ENCODE assay signal across 8 cellular contexts in the genomic region with DNA sequence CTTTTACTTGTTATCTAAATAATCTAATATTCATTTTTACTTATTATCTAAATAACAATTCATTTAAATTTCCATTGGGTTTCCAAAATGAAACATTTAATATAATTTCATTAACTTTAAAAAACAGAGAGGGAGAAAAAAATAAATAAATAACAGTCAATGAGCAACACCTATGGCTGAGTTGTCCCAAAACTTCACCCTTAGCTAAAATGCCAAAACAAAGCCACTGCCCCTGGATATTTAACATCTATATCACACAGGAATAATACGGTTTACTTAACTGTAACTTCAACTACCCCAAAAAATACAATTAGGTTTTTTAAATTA. TPM values are rescaled to one million over a fixed set of nuclear protein-coding genes. Genes with fewer than 3 reads are reported as not detected.
A peak's percentile ranks its signal among the peaks of the same experiment; 100 is the strongest.
DNase-seq lines count a peak whose midpoint lies in the region; ATAC-seq and TF ChIP-seq lines count a peak whose summit lies in the region.

No MANE protein-coding gene starts in this region.

- DNase-seq in left ventricle myocardium inferior (no peak), right cardiac atrium (no peak), astrocyte of the spinal cord (ENCODE audit: low read depth, low spot score) (no peak), mucosa of descending colon (no peak), kidney glomerular epithelial cell (lab: John Stamatoyannopoulos, UW) (no peak), AML-193 (lab: John Stamatoyannopoulos, UW) (no peak), cardiac septum (ENCODE audit: low spot score) (no peak)

- peak overlapping the region; percentile 73 for H3K27ac ChIP-seq in left ventricle myocardium inferior (replicated peaks)
- H3K27ac ChIP-seq in right cardiac atrium (ENCODE audit: low read length): no peak overlapping the region
- H3K27ac ChIP-seq in urinary bladder (ENCODE audit: low read depth): peak overlapping the region; percentile 73

- H3K27me3 ChIP-seq in left ventricle myocardium inferior (ENCODE audit: low read depth) (no peaks in the 10 kb centered on the region), right cardiac atrium (ENCODE audit: control insufficient read depth, insufficient read depth) (no peaks in the 10 kb centered on the region)

- H3K4me3 ChIP-seq in left ventricle myocardium inferior (peak overlapping the region; percentile 39), right cardiac atrium (ENCODE audit: low read length) (no peak overlapping the region), astrocyte of the spinal cord (ENCODE audit: low read depth, low read length) (peak overlapping the region; percentile 17), mucosa of descending colon (peak overlapping the region; percentile 23), urinary bladder (ENCODE audit: low read depth, low read length) (no peak overlapping the region)

- in situ Hi-C loops in astrocyte of the spinal cord (cut with HindIII; ENCODE audit: low sequenced_read_pairs): no loop called here

- H3K4me1 ChIP-seq in left ventricle myocardium inferior: peaks cover 91% of the 10 kb centered on the region
- peaks cover under 1% of the 10 kb centered on the region for H3K4me1 ChIP-seq in right cardiac atrium (ENCODE audit: control insufficient read depth, insufficient read depth, low read length)
- H3K4me1 ChIP-seq in mucosa of descending colon (ENCODE audit: low read depth): peaks cover 35% of the 10 kb centered on the region
- no peaks in the 10 kb centered on the region for H3K4me1 ChIP-seq in urinary bladder (ENCODE audit: insufficient read depth)

- H3K36me3 ChIP-seq in left ventricle myocardium inferior: no peaks in the 10 kb centered on the region
- H3K36me3 ChIP-seq in mucosa of descending colon (ENCODE audit: low read depth): no peaks in the 10 kb centered on the region
- no peaks in the 10 kb centered on the region for H3K36me3 ChIP-seq in urinary bladder (ENCODE audit: insufficient read depth)

- TF ChIP-seq CTCF in left ventricle myocardium inferior (IDR thresholded peaks at IDR 0.05; ENCODE audit: borderline replicate concordance): no peak
- no peak for TF ChIP-seq CTCF in astrocyte of the spinal cord (IDR thresholded peaks at IDR 0.05; ENCODE audit: low read depth, low read length)
- TF ChIP-seq CTCF in mucosa of descending colon (IDR thresholded peaks at IDR 0.05): no peak

- ATAC-seq in right cardiac atrium (no peak), mucosa of descending colon (no peak)

- H3K9me3 ChIP-seq in left ventricle myocardium inferior (replicated peaks) (no peaks in the 10 kb centered on the region), right cardiac atrium (ENCODE audit: control insufficient read depth, low read length) (no peaks in the 10 kb centered on the region), mucosa of descending colon (no peaks in the 10 kb centered on the region)

- intact Hi-C loops in left ventricle myocardium inferior (cut with micrococcal nuclease): no loop called here
- intact Hi-C loops in right cardiac atrium (cut with DNase I): no loop called here
- intact Hi-C loops in mucosa of descending colon (cut with DNase I, micrococcal nuclease): loop anchor here in 1 of 2 donors (5.0 kb wide), 1 partner anchor 39 kb away; no protein-coding TSS in a partner anchor
- intact Hi-C loops in cardiac septum (cut with DNase I): no loop called here

- WGBS in right cardiac atrium: 87% methylated on average over 1 of the region's 1 CpG
- WGBS in urinary bladder: 86% methylated on average over 1 of the region's 1 CpG

RNA-seq across cellular contexts. Expression of a gene that starts 0.6 kb away (rescaled TPM):
- total RNA-seq in left ventricle myocardium inferior (31.1 TPM), right cardiac atrium (10 to 100 TPM; 41.3 to 57.1 (median 45.6) TPM), mucosa of descending colon (100 to 1,000 TPM in 1 of 3 donors, 10 to 100 TPM in 2; 80.2 to 111 (median 96.8) TPM), urinary bladder (83.9 TPM), cardiac septum (36.6 TPM)
- polyA plus RNA-seq in right cardiac atrium (16.6 TPM), urinary bladder (57.4 TPM)

RNA-seq across cellular contexts. Expression of a gene that starts 42.8 kb away (rescaled TPM):
- 22.6 TPM for total RNA-seq in left ventricle myocardium inferior
- total RNA-seq in right cardiac atrium: 10 to 100 TPM; 16.6 to 18.6 (median 16.9) TPM
- 21.0 TPM for polyA plus RNA-seq in right cardiac atrium
- 10 to 100 TPM in 1 of 3 donors, 1 to 10 TPM in 2; 6.4 to 11.4 (median 6.4) TPM for total RNA-seq in mucosa of descending colon
- 14.5 TPM for total RNA-seq in urinary bladder
- 14.5 TPM for polyA plus RNA-seq in urinary bladder
- total RNA-seq in cardiac septum: 18.1 TPM

Comparison
In these comparisons a context has a peak if more than half of its experiments do, and no peak if none do; other contexts are left out.
1. H3K4me3 ChIP-seq: peak in left ventricle myocardium inferior (single experiment), astrocyte of the spinal cord (single experiment) and mucosa of descending colon (single experiment); none in right cardiac atrium (single experiment) and urinary bladder (single experiment).